18 cellular contexts compared by ENCODE assay signal in genomic region chr18:55047546-55047945, GRCh38.
DNase-seq lines count a peak whose midpoint lies in the region; ATAC-seq and TF ChIP-seq lines count a peak whose summit lies in the region.
"Had no signal": no experiment of that assay in that cellular context is flagged by ENCODE, and none has a peak within 500 bp of the region (broad histone marks: within the 10 kb centered on the region; RNA-seq: fewer than 3 reads in every experiment).

No MANE protein-coding gene starts in this region.

- H3K27me3 ChIP-seq in brain microvascular endothelial cell (replicated peaks) (no peaks in the 10 kb centered on the region), left lung (no peaks in the 10 kb centered on the region)
- H3K27me3 ChIP-seq: esophagus squamous epithelium, thyroid gland had no signal

- H3K4me3 ChIP-seq in AG10803 (ENCODE audit: low read length) (no peak overlapping the region), brain microvascular endothelial cell (ENCODE audit: low read depth, low read length) (no peak overlapping the region), left lung (no peak overlapping the region)
- H3K4me3 ChIP-seq: esophagus squamous epithelium, thyroid gland had no signal

- peak; percentile 58 for ATAC-seq in left lung
- ATAC-seq in GM19463 (IDR thresholded peaks at IDR 0.05; ENCODE audit: unreplicated experiment), result no peak
- ATAC-seq: natural killer cell treated with Interleukin-12 subunit alpha and Interleukin-12 subunit beta and Interleukin-15 and Interleukin-18, amount 100 ng/mL, for 72 hours had no signal

- no peaks in the 10 kb centered on the region for H3K9me3 ChIP-seq in left lung
- H3K9me3 ChIP-seq: esophagus squamous epithelium, thyroid gland had no signal

- TF ChIP-seq CTCF in AG10803 (conservative IDR thresholded peaks at IDR 0.05; ENCODE audit: low read length) (no peak), brain microvascular endothelial cell (IDR thresholded peaks at IDR 0.05; ENCODE audit: low read depth, low read length, missing control alignments) (no peak), left lung (IDR thresholded peaks at IDR 0.05) (no peak)

- in situ Hi-C loops in brain microvascular endothelial cell (cut with HindIII; ENCODE audit: low pct_ligation_motif_present, low sequenced_read_pairs), result no loop called here

- no peaks in the 10 kb centered on the region for H3K4me1 ChIP-seq in left lung
- H3K4me1 ChIP-seq: esophagus squamous epithelium, thyroid gland had no signal

- no peak overlapping the region for H3K27ac ChIP-seq in brain microvascular endothelial cell
- H3K27ac ChIP-seq in left lung, result no peak overlapping the region
- H3K27ac ChIP-seq: esophagus squamous epithelium, KMS-11, thyroid gland had no signal

- intact Hi-C loops in left lung (cut with DNase I), result no loop called here

- DNase-seq in AG10803 (ENCODE audit: low read depth) (peak; percentile 39), Kasumi-1 (lab: John Stamatoyannopoulos, UW) (peak; percentile 14 to 25), brain microvascular endothelial cell (peak; percentile 18), left lung (no peak), NCI-H526 treated with DMSO at 0.1 percent for 48 hours (lab: John Stamatoyannopoulos, UW) (no peak), occipital lobe (lab: John Stamatoyannopoulos, UW) (no peak)
- no peak for DNase-seq in activated naive CD4-positive, alpha-beta T cell (lab: John Stamatoyannopoulos, UW)
- DNase-seq: activated CD4-positive, alpha-beta T cell treated with anti-CD3 and anti-CD28 coated beads for 1 hour; CD4-positive, CD25-positive, alpha-beta regulatory T cell; DND-41; effector CD4-positive, alpha-beta T cell; esophagus squamous epithelium; stimulated activated CD4-positive, alpha-beta T cell treated with anti-CD3 and anti-CD28 coated beads, Interleukin-12 subunit alpha, Interleukin-12 subunit beta, amount 100 ng/mL, for 4 hours; T-helper 9 cell; thyroid gland had no signal

- H3K36me3 ChIP-seq in brain microvascular endothelial cell (replicated peaks) (no peaks in the 10 kb centered on the region), left lung (no peaks in the 10 kb centered on the region)
- H3K36me3 ChIP-seq: esophagus squamous epithelium, thyroid gland had no signal

Comparison
In these comparisons a context has a peak if more than half of its experiments do, and no peak if none do; other contexts are left out.
1. DNase-seq: peak in AG10803 (single experiment), Kasumi-1 (2 of 2) and brain microvascular endothelial cell (single experiment); none in left lung (0 of 2), NCI-H526 treated with DMSO at 0.1 percent for 48 hours (single experiment), activated naive CD4-positive, alpha-beta T cell (0 of 4) and occipital lobe (single experiment).